In genomic region chr2:38722271-38723115, GRCh38 we compare ENCODE assay signal across 1 cellular context.
TF ChIP-seq lines count a peak whose summit lies in the region.

No MANE protein-coding gene starts in this region.

TF ChIP-seq in SK-N-SH, 30 proteins besides CTCF, POLR2A, EP300 and RAD21 (continued from another document):
- TF ChIP-seq RXRA (IDR thresholded peaks at IDR 0.05; ENCODE audit: borderline replicate concordance, low read depth) = no peak
